Comparison of ENCODE assay signal across 12 cellular contexts in genomic region chr3:112767177-112767576, GRCh38.
A peak's percentile ranks its signal among the peaks of the same experiment; 100 is the strongest.
DNase-seq lines count a peak whose midpoint lies in the region; ATAC-seq, FAIRE-seq and TF ChIP-seq lines count a peak whose summit lies in the region.
"Had no signal": no experiment of that assay in that cellular context is flagged by ENCODE, and none has a peak within 500 bp of the region (broad histone marks: within the 10 kb centered on the region; RNA-seq: fewer than 3 reads in every experiment).

No MANE protein-coding gene starts in this region.

- TF ChIP-seq CTCF in GM12878 (IDR thresholded peaks at IDR 0.05 in 2 of 3, conservative IDR thresholded peaks at IDR 0.05 in 1 of 3; ENCODE audit: control insufficient read depth in 2 of 3, extremely low read depth in 1 of 3, insufficient read depth in 1 of 3, low read depth in 3 of 3, low read length in 3 of 3) (no peak), vagina (IDR thresholded peaks at IDR 0.05) (no peak)

- H3K4me2 ChIP-seq in GM12878 (ENCODE audit: control insufficient read depth, insufficient read depth) = no peak overlapping the region; the same call in 1 of the 2 replicates

- peaks cover 11% of the 10 kb centered on the region for H3K4me1 ChIP-seq in GM12878 (ENCODE audit: control insufficient read depth, insufficient read depth, low read length)
- H3K4me1 ChIP-seq in vagina = peaks cover 18% of the 10 kb centered on the region
- H3K4me1 ChIP-seq: parathyroid adenoma had no signal

- no peaks in the 10 kb centered on the region for H3K79me2 ChIP-seq in GM12878 (ENCODE audit: control insufficient read depth, insufficient read depth, low read length)
- H3K79me2 ChIP-seq: parathyroid adenoma had no signal

- peak; percentile 85 for ATAC-seq in GM19351 (IDR thresholded peaks at IDR 0.05; ENCODE audit: unreplicated experiment)
- peak; percentile 68 for ATAC-seq in HG03280 (IDR thresholded peaks at IDR 0.05; ENCODE audit: unreplicated experiment)
- peak; percentile 81 for ATAC-seq in GM12878

- H3K9ac ChIP-seq in GM12878 (ENCODE audit: control insufficient read depth, insufficient read depth, low read length) = no peak overlapping the region
- H3K9ac ChIP-seq: parathyroid adenoma had no signal

- intact Hi-C loops in GM12878 (cut with micrococcal nuclease; ENCODE audit: unreplicated experiment) = no loop called here
- intact Hi-C loops in vagina (cut with DNase I) = no loop called here

- 68% methylated on average over 2 of the region's 2 CpGs for WGBS in GM12878 (ENCODE audit: insufficient coverage, insufficient replicate concordance, low lambda C conversion rate, missing lambda C conversion rate)

- TF ChIP-seq RAD21 in GM12878 (IDR thresholded peaks at IDR 0.05; ENCODE audit: insufficient read depth, low read depth, low read length) = peak; percentile 23; the same call in 1 of the 2 replicates

- H3K27me3 ChIP-seq in GM12878 (replicated peaks in 1 of 2; ENCODE audit: control insufficient read depth in 2 of 2, insufficient read depth in 2 of 2, low read length in 1 of 2) (no peaks in the 10 kb centered on the region), vagina (no peaks in the 10 kb centered on the region)

- no TSS peak for BruUV-seq in GM12878 (replicated peaks; lab: Mats Ljungman, UMichigan)

- DNase-seq in AG08395 (ENCODE audit: low spot score) (peak; percentile 20), GM12878 (ENCODE audit: low read depth, low spot score) (peak; percentile 24), T1000 (lab: John Stamatoyannopoulos, UW) (no peak), DMS153 (lab: John Stamatoyannopoulos, UW) (no peak), iPS-NIHi7 (ENCODE audit: extremely low spot score) (no peak), vagina (ENCODE audit: extremely low spot score in 2 of 2) (no peak)
- DNase-seq: activated CD4-positive, CD25-positive, alpha-beta regulatory T cell; islet precursor cell; KG1 had no signal

- H3K4me3 ChIP-seq in GM12878 (no peak overlapping the region), vagina (no peak overlapping the region)

- CTCF ChIA-PET in GM12878 (lab: Yijun Ruan, JAX) = no interaction called here

- no peak overlapping the region for H2AFZ ChIP-seq in GM12878 (ENCODE audit: control insufficient read depth, low read depth, low read length)
- H2AFZ ChIP-seq: parathyroid adenoma had no signal

- no peaks in the 10 kb centered on the region for H4K20me1 ChIP-seq in GM12878 (ENCODE audit: control insufficient read depth, insufficient read depth)

- H3K9me3 ChIP-seq in GM12878 (replicated peaks; ENCODE audit: control insufficient read depth, insufficient read depth, low read length) = no peaks in the 10 kb centered on the region
- no peaks in the 10 kb centered on the region for H3K9me3 ChIP-seq in vagina

- RAD21 ChIA-PET in GM12878 (lab: Charles Lee; ENCODE audit: unreplicated experiment) = no interaction called here

- FAIRE-seq in GM12878 (lab: Jason Lieb, UNC) = peak; percentile 47

- in situ Hi-C loops in GM12878 (cut with MboI) = no loop called here

- H3K27ac ChIP-seq in GM12878 (ENCODE audit: control insufficient read depth, insufficient read depth) = no peak overlapping the region
- H3K27ac ChIP-seq in vagina = no peak overlapping the region
- H3K27ac ChIP-seq: parathyroid adenoma had no signal

- no peaks in the 10 kb centered on the region for H3K36me3 ChIP-seq in GM12878 (ENCODE audit: control insufficient read depth in 2 of 2, insufficient read depth in 2 of 2, low read length in 1 of 2)
- H3K36me3 ChIP-seq in vagina = no peaks in the 10 kb centered on the region

- TF ChIP-seq POLR2A in GM12878 (IDR thresholded peaks at IDR 0.05; ENCODE audit: low read depth, low read length) = no peak
- TF ChIP-seq POLR2A in vagina (IDR thresholded peaks at IDR 0.05) = no peak

- no peak for TF ChIP-seq EP300 in GM12878 (IDR thresholded peaks at IDR 0.05; ENCODE audit: borderline replicate concordance in 1 of 2, control insufficient read depth in 1 of 2, low read depth in 2 of 2, low read length in 2 of 2)

- SMC1A ChIA-PET in GM12878 (lab: Charles Lee; ENCODE audit: uncharacterized antibody, unreplicated experiment) = no interaction called here

- POLR2A ChIA-PET in GM12878 (lab: Charles Lee) = no interaction called here

TF ChIP-seq in GM12878, 131 proteins besides CTCF, POLR2A, EP300 and RAD21:
- TF ChIP-seq SPI1 (IDR thresholded peaks at IDR 0.05; ENCODE audit: borderline replicate concordance, insufficient read depth, low read depth, low read length) (peak; percentile 84), IKZF1 (conservative IDR thresholded peaks at IDR 0.05) (peak; percentile 34; the same call in 1 of the 2 replicates), TCF12 (IDR thresholded peaks at IDR 0.05; ENCODE audit: low read depth, low read length) (0 out of 2 replicates have a peak, but pooled peaks have one; percentile 5), IKZF2 (IDR thresholded peaks at IDR 0.05) (peak in 1 of 2 experiments; percentile 33; a peak in 1 of 4 replicates), NFYA (IDR thresholded peaks at IDR 0.05; ENCODE audit: borderline replicate concordance, low read depth, low read length) (no peak), HSF1 (IDR thresholded peaks at IDR 0.05; ENCODE audit: low read depth, low read length) (no peak), PBX3 (IDR thresholded peaks at IDR 0.05; ENCODE audit: insufficient replicate concordance, low read depth, low read length) (peak; percentile 14), SMC3 (IDR thresholded peaks at IDR 0.05; ENCODE audit: borderline replicate concordance, low read length) (peak; percentile 7; the same call in 1 of the 2 replicates), SMAD5 (IDR thresholded peaks at IDR 0.05; ENCODE audit: low read depth) (no peak), RUNX3 (IDR thresholded peaks at IDR 0.05; ENCODE audit: low read length) (peak; percentile 91), CEBPZ (IDR thresholded peaks at IDR 0.05; ENCODE audit: low read depth, low read length) (no peak), PKNOX1 (IDR thresholded peaks at IDR 0.05) (0 out of 2 replicates have a peak, but pooled peaks have one; percentile 11)

Comparison
In these comparisons a context has a peak if more than half of its experiments do, and no peak if none do; other contexts are left out.
1. DNase-seq: peak in AG08395 (single experiment) and GM12878 (single experiment); none in T1000 (single experiment), DMS153 (single experiment), iPS-NIHi7 (single experiment) and vagina (0 of 2).
2. Peak in every context shown above with its lines, with median percentiles within 50 percentile points of each other: ATAC-seq.